In the genomic region with DNA sequence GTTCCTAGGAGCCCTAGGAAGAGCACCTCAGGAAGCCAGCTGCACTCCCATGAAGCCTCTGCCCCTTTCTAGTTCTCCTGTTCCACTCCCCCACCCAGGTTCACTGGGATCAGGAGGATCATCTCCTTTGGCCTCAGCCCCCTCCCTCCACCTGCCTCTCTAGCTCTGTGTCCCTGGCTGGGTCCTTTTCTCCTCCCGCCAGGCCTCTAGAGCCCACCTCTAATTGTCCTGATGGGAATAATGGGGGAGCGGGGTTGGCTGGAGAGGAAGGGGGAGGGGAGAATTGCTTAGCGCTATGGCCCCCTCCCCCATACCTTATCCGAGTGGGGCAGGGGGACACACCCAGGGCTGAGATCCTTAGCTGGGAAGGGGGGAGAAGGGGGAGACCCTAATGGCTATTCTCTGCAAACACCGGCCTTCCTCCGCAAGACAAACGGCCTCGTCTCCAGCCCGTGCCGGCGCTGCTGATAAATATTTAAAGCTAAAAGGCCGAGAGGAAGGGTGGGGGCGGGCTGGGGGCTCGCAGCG, we compare ENCODE assay signal across 1 cellular context.
TF ChIP-seq lines count a peak whose summit lies in the region.

No MANE protein-coding gene starts in this region.

TF ChIP-seq in H1, 55 proteins besides CTCF, POLR2A, EP300 and RAD21:
- TF ChIP-seq RNF2 (IDR thresholded peaks at IDR 0.05; ENCODE audit: borderline replicate concordance, low read depth, low read length, missing control alignments, poor library complexity, severe bottlenecking) = peak; percentile 24
- TF ChIP-seq SRF (IDR thresholded peaks at IDR 0.05; ENCODE audit: low read depth, low read length) = no peak
- peak; percentile 6 for TF ChIP-seq ASH2L (IDR thresholded peaks at IDR 0.05; ENCODE audit: low read length)
